ENCODE assay signal across 1 cellular context in the genomic region with DNA sequence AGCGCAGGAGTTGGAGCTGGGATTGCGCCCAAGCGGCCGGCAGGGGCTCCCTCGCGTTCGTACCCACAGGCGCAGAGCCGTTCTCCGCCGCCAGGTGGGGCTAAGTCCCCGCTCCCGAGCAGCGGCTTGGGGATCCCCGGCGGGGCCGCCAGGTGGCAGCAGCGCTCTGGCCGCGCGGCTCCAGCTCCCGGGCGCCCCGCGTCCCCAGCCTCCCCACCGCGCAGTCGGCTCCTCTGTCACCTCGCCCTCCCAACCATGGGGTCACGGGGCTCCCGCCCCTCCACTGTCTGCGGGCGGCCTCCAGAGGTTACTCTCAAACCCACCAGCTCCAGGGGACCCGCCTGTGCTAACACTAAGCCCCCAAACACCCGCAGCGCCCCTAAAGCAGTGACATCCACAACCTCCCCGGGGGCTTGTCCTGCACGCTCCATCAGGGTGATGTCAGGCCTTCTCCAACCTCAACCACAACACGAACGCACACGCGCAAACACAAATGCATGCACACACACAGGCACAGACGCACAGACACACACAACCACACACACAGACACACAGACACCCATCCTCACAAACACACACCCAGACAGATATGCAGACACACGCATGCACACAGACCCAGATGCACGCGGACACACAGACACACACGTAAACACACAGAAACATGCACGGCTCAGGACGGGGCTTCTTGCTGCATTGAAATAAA.
TF ChIP-seq lines count a peak whose summit lies in the region.

No MANE protein-coding gene starts in this region.

TF ChIP-seq in K562, 482 proteins besides CTCF, POLR2A, EP300 and RAD21 (continued from another document):
- TF ChIP-seq ARNT (IDR thresholded peaks at IDR 0.05) (no peak), SAP30 (IDR thresholded peaks at IDR 0.05; ENCODE audit: borderline replicate concordance, insufficient read depth, low read depth, low read length, poor library complexity, severe bottlenecking) (no peak), MCM3 (IDR thresholded peaks at IDR 0.05) (no peak), STAT5B (CRISPR knock-in tag; IDR thresholded peaks at IDR 0.05) (no peak), ZNF76 (CRISPR knock-in tag; IDR thresholded peaks at IDR 0.05; ENCODE audit: borderline replicate concordance) (no peak), POLR2G (IDR thresholded peaks at IDR 0.05; ENCODE audit: low read depth, low read length) (no peak), PURB (CRISPR knock-in tag; IDR thresholded peaks at IDR 0.05; ENCODE audit: low read depth) (no peak), SREBF2 (CRISPR knock-in tag; IDR thresholded peaks at IDR 0.05) (no peak), MTA3 (IDR thresholded peaks at IDR 0.05; ENCODE audit: borderline replicate concordance) (no peak), ZBTB8A (IDR thresholded peaks at IDR 0.05; ENCODE audit: partially characterized antibody) (no peak), POLR2H (tag; IDR thresholded peaks at IDR 0.05; ENCODE audit: low read depth) (no peak), NRF1 (conservative IDR thresholded peaks at IDR 0.05 in 1 of 2, IDR thresholded peaks at IDR 0.05 in 1 of 2) (peak in 1 of 2 experiments; percentile 48; a peak in 2 of 4 replicates)
- TF ChIP-seq, protein P1, sequence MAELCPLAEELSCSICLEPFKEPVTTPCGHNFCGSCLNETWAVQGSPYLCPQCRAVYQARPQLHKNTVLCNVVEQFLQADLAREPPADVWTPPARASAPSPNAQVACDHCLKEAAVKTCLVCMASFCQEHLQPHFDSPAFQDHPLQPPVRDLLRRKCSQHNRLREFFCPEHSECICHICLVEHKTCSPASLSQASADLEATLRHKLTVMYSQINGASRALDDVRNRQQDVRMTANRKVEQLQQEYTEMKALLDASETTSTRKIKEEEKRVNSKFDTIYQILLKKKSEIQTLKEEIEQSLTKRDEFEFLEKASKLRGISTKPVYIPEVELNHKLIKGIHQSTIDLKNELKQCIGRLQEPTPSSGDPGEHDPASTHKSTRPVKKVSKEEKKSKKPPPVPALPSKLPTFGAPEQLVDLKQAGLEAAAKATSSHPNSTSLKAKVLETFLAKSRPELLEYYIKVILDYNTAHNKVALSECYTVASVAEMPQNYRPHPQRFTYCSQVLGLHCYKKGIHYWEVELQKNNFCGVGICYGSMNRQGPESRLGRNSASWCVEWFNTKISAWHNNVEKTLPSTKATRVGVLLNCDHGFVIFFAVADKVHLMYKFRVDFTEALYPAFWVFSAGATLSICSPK (IDR thresholded peaks at IDR 0.05; ENCODE audit: borderline replicate concordance), result no peak
- TF ChIP-seq, protein P2, sequence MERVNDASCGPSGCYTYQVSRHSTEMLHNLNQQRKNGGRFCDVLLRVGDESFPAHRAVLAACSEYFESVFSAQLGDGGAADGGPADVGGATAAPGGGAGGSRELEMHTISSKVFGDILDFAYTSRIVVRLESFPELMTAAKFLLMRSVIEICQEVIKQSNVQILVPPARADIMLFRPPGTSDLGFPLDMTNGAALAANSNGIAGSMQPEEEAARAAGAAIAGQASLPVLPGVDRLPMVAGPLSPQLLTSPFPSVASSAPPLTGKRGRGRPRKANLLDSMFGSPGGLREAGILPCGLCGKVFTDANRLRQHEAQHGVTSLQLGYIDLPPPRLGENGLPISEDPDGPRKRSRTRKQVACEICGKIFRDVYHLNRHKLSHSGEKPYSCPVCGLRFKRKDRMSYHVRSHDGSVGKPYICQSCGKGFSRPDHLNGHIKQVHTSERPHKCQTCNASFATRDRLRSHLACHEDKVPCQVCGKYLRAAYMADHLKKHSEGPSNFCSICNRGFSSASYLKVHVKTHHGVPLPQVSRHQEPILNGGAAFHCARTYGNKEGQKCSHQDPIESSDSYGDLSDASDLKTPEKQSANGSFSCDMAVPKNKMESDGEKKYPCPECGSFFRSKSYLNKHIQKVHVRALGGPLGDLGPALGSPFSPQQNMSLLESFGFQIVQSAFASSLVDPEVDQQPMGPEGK (CRISPR knock-in tag; IDR thresholded peaks at IDR 0.05; ENCODE audit: borderline replicate concordance), result no peak
- TF ChIP-seq, protein P3, sequence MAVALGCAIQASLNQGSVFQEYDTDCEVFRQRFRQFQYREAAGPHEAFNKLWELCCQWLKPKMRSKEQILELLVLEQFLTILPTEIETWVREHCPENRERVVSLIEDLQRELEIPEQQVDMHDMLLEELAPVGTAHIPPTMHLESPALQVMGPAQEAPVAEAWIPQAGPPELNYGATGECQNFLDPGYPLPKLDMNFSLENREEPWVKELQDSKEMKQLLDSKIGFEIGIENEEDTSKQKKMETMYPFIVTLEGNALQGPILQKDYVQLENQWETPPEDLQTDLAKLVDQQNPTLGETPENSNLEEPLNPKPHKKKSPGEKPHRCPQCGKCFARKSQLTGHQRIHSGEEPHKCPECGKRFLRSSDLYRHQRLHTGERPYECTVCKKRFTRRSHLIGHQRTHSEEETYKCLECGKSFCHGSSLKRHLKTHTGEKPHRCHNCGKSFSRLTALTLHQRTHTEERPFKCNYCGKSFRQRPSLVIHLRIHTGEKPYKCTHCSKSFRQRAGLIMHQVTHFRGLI (CRISPR knock-in tag; IDR thresholded peaks at IDR 0.05), result no peak
